ENCODE assay signal across 25 cellular contexts in the genomic region with DNA sequence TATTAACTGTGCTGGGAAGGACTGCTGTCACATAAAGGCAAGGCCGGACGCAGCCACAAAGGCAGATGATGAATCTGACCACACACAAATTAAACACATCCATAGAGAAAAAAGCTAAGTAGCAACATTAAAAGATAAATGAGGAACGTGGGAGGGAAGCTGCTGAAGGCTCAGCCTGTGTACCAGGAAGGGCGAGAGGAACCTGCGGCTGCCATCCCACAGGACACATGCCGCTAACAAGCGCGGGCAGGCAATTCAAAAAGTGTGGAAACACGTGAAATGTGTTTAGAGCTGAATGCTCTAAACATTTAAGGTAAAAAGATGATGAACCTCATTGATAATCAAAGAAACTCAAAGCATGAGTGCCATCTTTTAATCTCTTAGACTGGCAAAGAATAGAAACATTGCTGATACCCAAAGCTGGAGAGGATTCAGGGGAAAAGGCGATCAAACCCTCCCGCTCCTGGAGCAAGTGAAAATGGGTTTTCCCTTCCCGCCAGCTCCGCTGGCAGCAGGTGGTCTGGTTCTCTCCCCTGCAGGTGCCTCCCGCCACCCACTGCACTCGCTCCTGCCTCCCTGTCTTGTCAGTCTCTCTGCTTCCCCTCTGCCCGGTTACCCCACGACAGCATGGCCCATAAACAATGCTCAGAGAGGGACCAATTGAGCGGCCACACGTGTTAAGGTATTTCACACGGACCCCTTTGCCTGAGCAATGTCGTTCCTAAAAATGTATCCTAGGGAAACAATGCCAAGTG. TPM values are rescaled to one million over a fixed set of nuclear protein-coding genes. Genes with fewer than 3 reads are reported as not detected.
DNase-seq lines count a peak whose midpoint lies in the region; ATAC-seq and TF ChIP-seq lines count a peak whose summit lies in the region.
"Had no signal": no experiment of that assay in that cellular context is flagged by ENCODE, and none has a peak within 500 bp of the region (broad histone marks: within the 10 kb centered on the region; RNA-seq: fewer than 3 reads in every experiment).

No MANE protein-coding gene starts in this region.

- H2AFZ ChIP-seq in MM.1S (ENCODE audit: low read length) = peak overlapping the region; percentile 25; the same call in 1 of the 2 replicates

- TF ChIP-seq CTCF in CD4-positive, alpha-beta T cell (IDR thresholded peaks at IDR 0.05) = no peak
- no peak for TF ChIP-seq CTCF in MM.1S (IDR thresholded peaks at IDR 0.05; ENCODE audit: low read length)
- TF ChIP-seq CTCF in left lung (IDR thresholded peaks at IDR 0.05) = no peak
- TF ChIP-seq CTCF in sigmoid colon (IDR thresholded peaks at IDR 0.05) = no peak

- no peak for DNase-seq in CD4-positive, alpha-beta T cell
- DNase-seq in MM.1S (peak; percentile 32), left lung (peak; percentile 21 to 31), sigmoid colon (peak; percentile 56), T1000 (lab: John Stamatoyannopoulos, UW) (no peak), NCI-H1092 treated with DMSO at 0.1 percent for 48 hours (lab: John Stamatoyannopoulos, UW) (no peak)
- DNase-seq: activated CD4-positive, alpha-beta T cell treated with anti-CD3 and anti-CD28 coated beads, Interleukin-2, amount 50 U/mL, for 1 hour; activated naive CD4-positive, alpha-beta T cell; activated T-cell treated with anti-CD3 and anti-CD28 coated beads, Interleukin-2, amount 50 U/mL, for 48 hours; body of pancreas; DMS53; hippocampal formation; NCI-H2029; NCI-H526; SIG-M5; stimulated activated CD4-positive, alpha-beta T cell treated with anti-CD3 and anti-CD28 coated beads, Interleukin-4, amount 100 ng/mL, for 1 hour; T-helper 9 cell had no signal

- H3K36me3 ChIP-seq in MM.1S (replicated peaks; ENCODE audit: insufficient read depth, low read length) (no peaks in the 10 kb centered on the region), left lung (no peaks in the 10 kb centered on the region), sigmoid colon (no peaks in the 10 kb centered on the region)
- H3K36me3 ChIP-seq: adrenal gland, neutrophil, right lobe of liver, tibial artery had no signal

- H3K27me3 Mint-ChIP-seq in CD4-positive, alpha-beta T cell = no peaks in the 10 kb centered on the region

- H3K27ac Mint-ChIP-seq in CD4-positive, alpha-beta T cell = no peak overlapping the region
- H3K27ac Mint-ChIP-seq: progenitor cell of endocrine pancreas had no signal

- H3K4me3 ChIP-seq in MM.1S (ENCODE audit: low read length) (peak overlapping the region; percentile 55), left lung (no peak overlapping the region), sigmoid colon (no peak overlapping the region)
- H3K4me3 ChIP-seq: adrenal gland, body of pancreas, K562, right lobe of liver, tibial artery had no signal

- no peaks in the 10 kb centered on the region for H4K20me1 ChIP-seq in MM.1S (ENCODE audit: insufficient read depth, low read length)

- WGBS in sigmoid colon, 2 donors = 88 to 89% methylated on average over 21 of the region's 21 CpGs

- no peak for TF ChIP-seq POLR2A in sigmoid colon (IDR thresholded peaks at IDR 0.05)

- H3K9ac ChIP-seq in MM.1S (ENCODE audit: low read length) = peak overlapping the region; percentile 38

- intact Hi-C loops in CD4-positive, alpha-beta T cell (cut with DNase I, micrococcal nuclease) = loop anchor here in 1 of 2 experiments (1.0 to 10.0 kb wide), 2 partner anchors 70 to 961 kb away; no protein-coding TSS in a partner anchor
- intact Hi-C loops in left lung (cut with DNase I) = no loop called here
- intact Hi-C loops in sigmoid colon (cut with DNase I) = no loop called here

- TF ChIP-seq EP300 in sigmoid colon (IDR thresholded peaks at IDR 0.05) = no peak

- POLR2A ChIA-PET in CD4-positive, alpha-beta T cell (lab: Charles Lee) = no interaction called here

- H3K9me2 ChIP-seq in MM.1S (replicated peaks; ENCODE audit: insufficient read depth, low read length) = no peaks in the 10 kb centered on the region

- CTCF ChIA-PET in CD4-positive, alpha-beta T cell (lab: Charles Lee) = no interaction called here

- H3K79me2 ChIP-seq in MM.1S (ENCODE audit: low read length) = peaks cover 75% of the 10 kb centered on the region

- H3K27me3 ChIP-seq in CD4-positive, alpha-beta T cell (ENCODE audit: control insufficient read depth, insufficient read depth, low read length) = no peaks in the 10 kb centered on the region
- H3K27me3 ChIP-seq in MM.1S (replicated peaks; ENCODE audit: insufficient read depth, low read length) (no peaks in the 10 kb centered on the region), left lung (peaks cover 0 to 26% of the 10 kb centered on the region in 2 donors), sigmoid colon (no peaks in the 10 kb centered on the region)
- H3K27me3 ChIP-seq: adrenal gland, body of pancreas, right lobe of liver had no signal

- no peaks in the 10 kb centered on the region for H3K9me3 ChIP-seq in CD4-positive, alpha-beta T cell (ENCODE audit: control insufficient read depth, low read length)
- H3K9me3 ChIP-seq in MM.1S (replicated peaks; ENCODE audit: insufficient read depth, low read length) (no peaks in the 10 kb centered on the region), left lung (no peaks in the 10 kb centered on the region), sigmoid colon (no peaks in the 10 kb centered on the region)
- H3K9me3 ChIP-seq: adrenal gland, body of pancreas, Caco-2, neutrophil, right lobe of liver, tibial artery had no signal

- H3K4me1 ChIP-seq in MM.1S (ENCODE audit: low read length) (peaks cover 23% of the 10 kb centered on the region), left lung (peaks cover 5 to 18% of the 10 kb centered on the region in 2 donors), sigmoid colon (peaks cover 0 to 13% (median 11%) of the 10 kb centered on the region in 4 donors)
- H3K4me1 ChIP-seq: Caco-2 had no signal

- peak overlapping the region; percentile 51 for H3K4me3 Mint-ChIP-seq in CD4-positive, alpha-beta T cell

- H3K9me3 Mint-ChIP-seq in CD4-positive, alpha-beta T cell = no peaks in the 10 kb centered on the region

- no peak overlapping the region for H3K27ac ChIP-seq in CD4-positive, alpha-beta T cell (ENCODE audit: low read depth, low read length)
- H3K27ac ChIP-seq in MM.1S (ENCODE audit: low read length) (peak overlapping the region; percentile 85), left lung (no peak overlapping the region), sigmoid colon (no peak overlapping the region)
- H3K27ac ChIP-seq: adrenal gland, body of pancreas, neutrophil, right lobe of liver, tibial artery had no signal

- peaks cover 13% of the 10 kb centered on the region for H3K4me1 Mint-ChIP-seq in CD4-positive, alpha-beta T cell (ENCODE audit: low read depth)

- no peak for ATAC-seq in CD4-positive, alpha-beta T cell (ENCODE audit: poor library complexity)
- ATAC-seq in left lung (no peak), GM18498 (IDR thresholded peaks at IDR 0.05; ENCODE audit: unreplicated experiment) (no peak)
- ATAC-seq: body of pancreas, K562, right lobe of liver had no signal

- peaks cover 19% of the 10 kb centered on the region for H3F3A ChIP-seq in MM.1S (ENCODE audit: insufficient read depth, low read length)

- no peaks in the 10 kb centered on the region for H3K36me3 Mint-ChIP-seq in CD4-positive, alpha-beta T cell (ENCODE audit: low read depth)

- H3K4me2 ChIP-seq in MM.1S (ENCODE audit: low read depth, low read length) = peak overlapping the region; percentile 79

RNA-seq across cellular contexts. Expression of gene STK32C, which starts 4.2 kb away (rescaled TPM):
- 1 to 10 TPM; 4.9 to 5.2 TPM for total RNA-seq in CD4-positive, alpha-beta T cell
- total RNA-seq in left lung (10 to 100 TPM; 13.2 to 18.2 TPM), sigmoid colon (1 to 10 TPM; 4.3 to 8.4 (median 6.1) TPM)
- 10 to 100 TPM; 10.4 to 12.8 (median 12.6) TPM for polyA plus RNA-seq in sigmoid colon

RNA-seq across cellular contexts. Expression of gene LRRC27, which starts 28.5 kb away (rescaled TPM):
- total RNA-seq in CD4-positive, alpha-beta T cell = 1 to 10 TPM; 2.4 to 2.8 TPM
- total RNA-seq in left lung (10 to 100 TPM; 11.7 to 12.6 TPM), sigmoid colon (10 to 100 TPM in 1 of 4 donors, 1 to 10 TPM in 3; 6.1 to 15.5 (median 8.1) TPM)
- polyA plus RNA-seq in sigmoid colon = 1 to 10 TPM; 1.4 to 6.2 (median 1.8) TPM

Comparison
In these comparisons a context has a peak if more than half of its experiments do, and no peak if none do; other contexts are left out.
1. DNase-seq: peak in MM.1S (single experiment), left lung (2 of 2) and sigmoid colon (single experiment); none in CD4-positive, alpha-beta T cell (0 of 10), T1000 (single experiment) and NCI-H1092 treated with DMSO at 0.1 percent for 48 hours (single experiment).